In the genomic region with DNA sequence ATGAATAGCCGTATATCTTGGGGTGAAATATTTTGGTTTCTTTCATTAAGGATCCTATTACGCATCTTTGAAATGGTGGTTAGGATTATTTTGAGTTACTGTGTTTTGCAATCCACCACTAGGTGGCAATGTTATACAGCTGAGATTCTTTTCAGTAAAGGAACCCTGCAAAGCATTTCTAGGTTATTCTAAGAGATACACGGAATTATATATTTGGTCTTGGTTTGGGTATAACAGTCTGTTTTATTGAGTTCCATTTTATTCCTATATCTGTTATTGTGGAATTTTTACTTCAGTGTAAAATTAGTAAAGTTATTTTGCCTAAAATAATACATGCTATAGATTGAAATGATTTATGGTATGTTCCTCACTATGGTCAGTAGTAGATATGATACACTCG, we compare ENCODE assay signal across 8 cellular contexts.
DNase-seq lines count a peak whose midpoint lies in the region; ATAC-seq and TF ChIP-seq lines count a peak whose summit lies in the region.

No MANE protein-coding gene starts in this region.

- DNase-seq in activated gamma-delta T cell treated with anti-CD3 and anti-CD28 coated beads, Interleukin-2, amount 50 U/mL, for 16 hours (ENCODE audit: low read depth): peak; percentile 9
- no peak for DNase-seq in activated gamma-delta T cell (lab: John Stamatoyannopoulos, UW)
- peak; percentile 43 for DNase-seq in LHCN-M2 (ENCODE audit: low read depth)
- DNase-seq in SHP77 (lab: John Stamatoyannopoulos, UW): peak; percentile 36 to 65
- DNase-seq in erythroblast (lab: John Stamatoyannopoulos, UW): peak; percentile 45 to 70
- peak; percentile 9 for DNase-seq in non-pigmented ciliary epithelial cell (ENCODE audit: low read depth)

- TF ChIP-seq POLR2A in erythroblast (IDR thresholded peaks at IDR 0.05; ENCODE audit: low read length): no peak

- peak; percentile 56 for ATAC-seq in GM21737 (IDR thresholded peaks at IDR 0.05; ENCODE audit: unreplicated experiment)
- no peak for ATAC-seq in HG03135 (IDR thresholded peaks at IDR 0.05; ENCODE audit: unreplicated experiment)
